ENCODE assay signal across 8 cellular contexts in genomic region chr3:134473868-134474546, GRCh38. TPM values are rescaled to one million over a fixed set of nuclear protein-coding genes. Genes with fewer than 3 reads are reported as not detected.
DNase-seq lines count a peak whose midpoint lies in the region; ATAC-seq and TF ChIP-seq lines count a peak whose summit lies in the region.

No MANE protein-coding gene starts in this region.

- 6% methylated on average over 7 of the region's 9 CpGs for WGBS in right lobe of liver (ENCODE audit: insufficient coverage, low coverage, low lambda C conversion rate, missing lambda C conversion rate)

- intact Hi-C loops in colonic mucosa (cut with DNase I) (loop anchor here (1.0 to 5.0 kb wide), 2 partner anchors 97 to 166 kb away; no protein-coding TSS in a partner anchor), right lobe of liver (cut with DNase I) (loop anchor here (10.0 kb wide), 2 partner anchors 89 to 169 kb away; no protein-coding TSS in a partner anchor)

- CTCF ChIA-PET in HEK293T (lab: Yijun Ruan, JAX) = interaction anchor here (0.7 to 3.8 kb wide), 5 partner anchors 98 to 261 kb away, joined by 3 to 26 read pairs (median 6); no protein-coding TSS in a partner anchor

- H3K27ac ChIP-seq in colonic mucosa (no peak overlapping the region), right lobe of liver (no peak overlapping the region)

- TF ChIP-seq CTCF in colonic mucosa (IDR thresholded peaks at IDR 0.05) (peak; percentile 80), right lobe of liver (IDR thresholded peaks at IDR 0.05) (peak; percentile 83 to 85 (median 85))

- TF ChIP-seq POLR2A in right lobe of liver (IDR thresholded peaks at IDR 0.05) = no peak

- no peak overlapping the region for H3K9ac ChIP-seq in colonic mucosa (ENCODE audit: low read depth in 2 of 2, low read length in 2 of 2)

- POLR2A ChIA-PET in HEK293T (lab: Yijun Ruan, JAX) = interaction anchor here (1.7 to 2.2 kb wide), 2 partner anchors 13 to 100 kb away, joined by 6 to 9 read pairs; partner anchors contain the start of genes AMOTL2, ANAPC13 and CEP63

- peaks cover 12% of the 10 kb centered on the region for H3K36me3 ChIP-seq in colonic mucosa
- peaks cover 0 to 13% (median 4%) of the 10 kb centered on the region in 4 donors for H3K36me3 ChIP-seq in right lobe of liver

- H3K4me1 ChIP-seq in colonic mucosa (no peaks in the 10 kb centered on the region), right lobe of liver (peaks cover 0 to 31% (median 6%) of the 10 kb centered on the region in 4 donors)

- H3K9me3 ChIP-seq in colonic mucosa = no peaks in the 10 kb centered on the region
- H3K9me3 ChIP-seq in right lobe of liver = no peaks in the 10 kb centered on the region

- ATAC-seq in right lobe of liver = peak; percentile 77 to 88 (median 82)

- H3K4me3 ChIP-seq in colonic mucosa = no peak overlapping the region
- no peak overlapping the region for H3K4me3 ChIP-seq in right lobe of liver

- DNase-seq in COR-L47 (lab: John Stamatoyannopoulos, UW) (peak; percentile 76), HEK293T (ENCODE audit: extremely low spot score) (peak; percentile 52), NCI-H226 (peak; percentile 36), colonic mucosa (peak; percentile 91), right lobe of liver (peak in 2 of 3 donors; percentile 37 to 76), cortex of kidney (lab: John Stamatoyannopoulos, UW) (no peak)
- peak; percentile 86 for DNase-seq in activated CD4-positive, alpha-beta T cell treated with anti-CD3 and anti-CD28 coated beads for 48 hours
- peak; percentile 46 to 75 (median 74) for DNase-seq in stimulated activated CD4-positive, alpha-beta T cell treated with anti-CD3 and anti-CD28 coated beads, TNF-alpha, amount 100 ng/mL, for 48 hours (ENCODE audit: low read depth in 3 of 3)

- H3K27me3 ChIP-seq in colonic mucosa (no peaks in the 10 kb centered on the region), right lobe of liver (no peaks in the 10 kb centered on the region)

TF ChIP-seq in HEK293T, 16 proteins besides CTCF, POLR2A, EP300 and RAD21:
- no peak for TF ChIP-seq PKNOX1 (IDR thresholded peaks at IDR 0.05)

RNA-seq across cellular contexts. Expression of gene ANAPC13, which starts 11.8 kb away (rescaled TPM):
- total RNA-seq in colonic mucosa (10 to 100 TPM; 31.6 to 33.5 TPM), right lobe of liver (10 to 100 TPM; 23.1 to 46.6 (median 31.7) TPM)

RNA-seq across cellular contexts. Expression of gene CEP63, which starts 11.8 kb away (rescaled TPM):
- total RNA-seq in colonic mucosa = 10 to 100 TPM; 16.9 to 19.6 TPM
- total RNA-seq in right lobe of liver = 10 to 100 TPM in 2 of 6 experiments, 1 to 10 TPM in 4; 8.7 to 14.4 (median 9.1) TPM
